Comparison of ENCODE assay signal across 8 cellular contexts in genomic region chr3:64188810-64189560, GRCh38. TPM values are rescaled to one million over a fixed set of nuclear protein-coding genes. Genes with fewer than 3 reads are reported as not detected.
A peak's percentile ranks its signal among the peaks of the same experiment; 100 is the strongest.
DNase-seq lines count a peak whose midpoint lies in the region; ATAC-seq and TF ChIP-seq lines count a peak whose summit lies in the region.

No MANE protein-coding gene starts in this region.

- no peak for TF ChIP-seq CTCF in AG09319 (IDR thresholded peaks at IDR 0.05; ENCODE audit: low read depth, low read length)
- TF ChIP-seq CTCF in fibroblast of the aortic adventitia (IDR thresholded peaks at IDR 0.05; ENCODE audit: insufficient read depth, low read length): no peak

- no peak overlapping the region for H3K4me3 ChIP-seq in fibroblast of the aortic adventitia (ENCODE audit: low read depth, low read length)

- peak; percentile 57 for DNase-seq in AG09319 (ENCODE audit: extremely low read depth, low read depth)
- DNase-seq in OCI-M1 (lab: John Stamatoyannopoulos, UW): peak; percentile 7
- DNase-seq in fibroblast of the aortic adventitia (ENCODE audit: low read depth): peak; percentile 94
- peak; percentile 83 for DNase-seq in non-pigmented ciliary epithelial cell (ENCODE audit: low read depth)
- no peak for DNase-seq in NCI-H187 treated with DMSO at 0.1 percent for 48 hours (lab: John Stamatoyannopoulos, UW)
- DNase-seq in effector CD8-positive, alpha-beta T cell (lab: John Stamatoyannopoulos, UW): no peak
- DNase-seq in effector CD4-positive, alpha-beta T cell: no peak

- no peak for ATAC-seq in HG03439 (IDR thresholded peaks at IDR 0.05; ENCODE audit: unreplicated experiment)

RNA-seq across cellular contexts. Expression of gene PRICKLE2, which starts 36.3 kb away (rescaled TPM):
- 22.0 and 45.1 TPM in 2 replicates for total RNA-seq in fibroblast of the aortic adventitia (ENCODE audit: low replicate concordance)

Comparison
In these comparisons a context has a peak if more than half of its experiments do, and no peak if none do; other contexts are left out.
1. DNase-seq: peak in AG09319 (single experiment), OCI-M1 (single experiment), fibroblast of the aortic adventitia (single experiment) and non-pigmented ciliary epithelial cell (single experiment); none in NCI-H187 treated with DMSO at 0.1 percent for 48 hours (single experiment), effector CD8-positive, alpha-beta T cell (single experiment) and effector CD4-positive, alpha-beta T cell (single experiment).